Comparison of ENCODE assay signal across 18 cellular contexts in the genomic region with DNA sequence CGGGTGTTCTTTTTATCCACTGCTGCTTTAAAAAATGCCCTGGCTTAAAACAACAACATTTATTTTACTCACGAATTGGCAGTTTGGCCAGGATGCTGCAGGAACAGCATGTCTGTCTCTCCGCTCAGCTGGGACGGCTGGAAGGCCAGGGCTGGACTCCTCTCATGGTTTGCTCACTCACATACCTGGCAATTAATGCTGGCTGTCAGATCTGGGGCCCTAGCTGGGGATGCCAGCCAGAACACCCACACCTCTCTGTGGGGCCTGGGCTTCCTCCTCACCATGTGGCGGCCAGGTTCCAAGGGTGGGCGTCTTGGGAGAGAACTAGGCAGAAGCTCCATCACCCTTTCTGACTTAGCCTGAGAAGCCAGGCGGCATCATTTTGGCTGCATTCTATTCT.
"Had no signal": no experiment of that assay in that cellular context is flagged by ENCODE, and none has a peak within 500 bp of the region (broad histone marks: within the 10 kb centered on the region; RNA-seq: fewer than 3 reads in every experiment).

No MANE protein-coding gene starts in this region.

- H3K9me3 ChIP-seq: adrenal gland, left ventricle myocardium inferior, psoas muscle, transverse colon had no signal

- H3K27ac ChIP-seq: adrenal gland, left ventricle myocardium inferior, psoas muscle, transverse colon had no signal

- ATAC-seq: activated T-cell treated with anti-CD3 and anti-CD28 coated beads, Interleukin-2, amount 50 U/mL, for 4 hours; natural killer cell; psoas muscle; WTC11 had no signal

- H3K27me3 ChIP-seq: adrenal gland had no signal

- DNase-seq: activated CD8-positive, alpha-beta memory T cell treated with anti-CD3 and anti-CD28 coated beads, Interleukin-2, amount 50 U/mL, for 4 hours; activated naive CD4-positive, alpha-beta T cell; activated T-cell treated with anti-CD3 and anti-CD28 coated beads, Interleukin-2, amount 50 U/mL, for 4 hours; adrenal gland; cerebellar nuclear complex; effector CD4-positive, alpha-beta T cell; hippocampal formation; left ventricle myocardium inferior; mammary epithelial cell; natural killer cell; psoas muscle; right cardiac atrium; stimulated activated CD4-positive, alpha-beta T cell treated with anti-CD3 and anti-CD28 coated beads, Interleukin-12 subunit alpha, Interleukin-12 subunit beta, amount 100 ng/mL, for 4 hours; stimulated activated CD4-positive, alpha-beta T cell treated with anti-CD3 and anti-CD28 coated beads, Interleukin-4, amount 100 ng/mL, for 4 hours; substantia nigra; T-helper 9 cell; transverse colon had no signal

- H3K36me3 ChIP-seq: adrenal gland, left ventricle myocardium inferior, transverse colon had no signal

- H3K4me1 ChIP-seq: adrenal gland, left ventricle myocardium inferior, psoas muscle, transverse colon had no signal

- H3K4me3 ChIP-seq: adrenal gland, left ventricle myocardium inferior, psoas muscle, transverse colon had no signal
